Comparison of ENCODE assay signal across 8 cellular contexts in genomic region chr17:49763735-49764558, GRCh38. TPM values are rescaled to one million over a fixed set of nuclear protein-coding genes. Genes with fewer than 3 reads are reported as not detected.
DNase-seq lines count a peak whose midpoint lies in the region; ATAC-seq, FAIRE-seq and TF ChIP-seq lines count a peak whose summit lies in the region.

FAM117A (minus strand) TSS chr17:49764131; CDS start chr17:49764087, 44 bp downstream.

- H3K27me3 ChIP-seq in BJ (ENCODE audit: control insufficient read depth, insufficient read depth, low read length), result peaks cover 15% of the 10 kb centered on the region

- no peaks in the 10 kb centered on the region for H3K27me3 Mint-ChIP-seq in activated CD4-positive, alpha-beta T cell treated with anti-CD3 and anti-CD28 coated beads for 36 hours

- POLR2A ChIA-PET in BJ (lab: Charles Lee), result interaction anchor here (0.7 to 0.9 kb wide), 3 partner anchors 32 to 203 kb away, joined by 3 to 13 read pairs (median 4); partner anchors contain the start of gene SLC35B1
- POLR2A ChIA-PET in activated CD4-positive, alpha-beta T cell treated with anti-CD3 and anti-CD28 coated beads for 36 hours (lab: Charles Lee), result interaction anchor here (0.5 to 3.1 kb wide), 14 partner anchors 9 to 146 kb away, joined by 3 to 28 read pairs (median 4); partner anchors contain the start of genes KAT7 and SLC35B1

- intact Hi-C loops in activated CD4-positive, alpha-beta T cell treated with anti-CD3 and anti-CD28 coated beads for 36 hours (cut with DNase I, micrococcal nuclease), result loop anchor here (1.0 to 2.0 kb wide), 6 partner anchors 15 to 350 kb away; partner anchors contain the start of genes KAT7 (in 2 of the 2), PHB1 (in 1 of the 2) and SPOP (in 1 of the 2)

- peak within 1 kb of the TSS; percentile 89 for H3K4me3 Mint-ChIP-seq in activated CD4-positive, alpha-beta T cell treated with anti-CD3 and anti-CD28 coated beads for 36 hours

- peak within 1 kb of the TSS; percentile 88 for H3K27ac Mint-ChIP-seq in activated CD4-positive, alpha-beta T cell treated with anti-CD3 and anti-CD28 coated beads for 36 hours

- FAIRE-seq in colon (lab: Jason Lieb, UNC), result peak; percentile 38

- H3K4me1 Mint-ChIP-seq in activated CD4-positive, alpha-beta T cell treated with anti-CD3 and anti-CD28 coated beads for 36 hours, result peaks cover 52% of the 10 kb centered on the region

- TF ChIP-seq CTCF in BJ (IDR thresholded peaks at IDR 0.05; ENCODE audit: insufficient read depth, low read depth, low read length), result no peak

- H3K36me3 ChIP-seq in BJ (ENCODE audit: control insufficient read depth, insufficient read depth, low read length), result no peaks in the 10 kb centered on the region

- CTCF ChIA-PET in BJ (lab: Yijun Ruan, JAX), result interaction anchor here (0.8 to 1.2 kb wide), 3 partner anchors 17 to 56 kb away, joined by 3 to 4 read pairs (median 4); partner anchors contain the start of gene SLC35B1
- CTCF ChIA-PET in activated CD4-positive, alpha-beta T cell treated with anti-CD3 and anti-CD28 coated beads for 36 hours (lab: Charles Lee), result interaction anchor here (0.5 to 4.6 kb wide), 16 partner anchors 9 to 584 kb away, joined by 3 to 37 read pairs (median 4); partner anchors contain the start of gene SLC35B1

- peak within 1 kb of the TSS; percentile 76 for H3K4me3 ChIP-seq in BJ (ENCODE audit: low read depth, low read length)

- H3K9me3 Mint-ChIP-seq in activated CD4-positive, alpha-beta T cell treated with anti-CD3 and anti-CD28 coated beads for 36 hours (ENCODE audit: low read depth), result no peaks in the 10 kb centered on the region

- ATAC-seq in HG03457 (IDR thresholded peaks at IDR 0.05; ENCODE audit: unreplicated experiment), result peak; percentile 88
- ATAC-seq in activated CD4-positive, alpha-beta T cell treated with anti-CD3 and anti-CD28 coated beads for 36 hours, result peak; percentile 97

- no peaks in the 10 kb centered on the region for H3K36me3 Mint-ChIP-seq in activated CD4-positive, alpha-beta T cell treated with anti-CD3 and anti-CD28 coated beads for 36 hours (ENCODE audit: low read depth)

- peak; percentile 91 for DNase-seq in BJ (ENCODE audit: low read depth)
- peak; percentile 98 for DNase-seq in GM19240 (ENCODE audit: insufficient read length, low spot score)
- peak; percentile 99 for DNase-seq in NCI-H524 treated with DMSO at 0.1 percent for 48 hours (lab: John Stamatoyannopoulos, UW)
- peak; percentile 98 for DNase-seq in activated CD4-positive, alpha-beta T cell treated with anti-CD3 and anti-CD28 coated beads for 36 hours
- DNase-seq in kidney tubule cell (ENCODE audit: low spot score), result peak; percentile 99
- DNase-seq in stimulated activated CD4-positive, alpha-beta T cell treated with anti-CD3 and anti-CD28 coated beads, Interleukin-1b, Interleukin-23, amount 100 ng/mL, for 24 hours (ENCODE audit: low read depth in 4 of 4, low spot score in 1 of 4), result peak; percentile 70 to 93 (median 82)

RNA-seq across cellular contexts. Expression of gene FAM117A, which starts in this region (rescaled TPM):
- polyA plus RNA-seq in BJ (2011; rRNA removed), result 2.2 and 3.9 TPM in 2 replicates
- polyA minus RNA-seq in BJ (2011; rRNA and poly(A)+ RNA removed), result 2.1 and 3.2 TPM in 2 replicates
- total RNA-seq in activated CD4-positive, alpha-beta T cell treated with anti-CD3 and anti-CD28 coated beads for 36 hours, result 10 to 100 TPM; 14.1 to 15.4 TPM

Comparison
In these comparisons a context has a peak if more than half of its experiments do, and no peak if none do; other contexts are left out.
1. Peak in every context shown above with its lines: DNase-seq, ATAC-seq and H3K4me3 ChIP-seq.